15 cellular contexts compared by ENCODE assay signal in genomic region chr3:77259701-77260100, GRCh38.
A peak's percentile ranks its signal among the peaks of the same experiment; 100 is the strongest.
DNase-seq lines count a peak whose midpoint lies in the region; ATAC-seq and TF ChIP-seq lines count a peak whose summit lies in the region.
"Had no signal": no experiment of that assay in that cellular context is flagged by ENCODE, and none has a peak within 500 bp of the region (broad histone marks: within the 10 kb centered on the region; RNA-seq: fewer than 3 reads in every experiment).

No MANE protein-coding gene starts in this region.

- intact Hi-C loops in mucosa of descending colon (cut with DNase I, micrococcal nuclease), result no loop called here

- no peak overlapping the region for H3K27ac ChIP-seq in foreskin keratinocyte
- H3K27ac ChIP-seq: A549 had no signal

- no peaks in the 10 kb centered on the region for H3K27me3 ChIP-seq in foreskin keratinocyte

- DNase-seq in NCI-H345 (lab: John Stamatoyannopoulos, UW), result peak; percentile 72
- DNase-seq in NCI-H345 treated with DMSO at 0.1 percent for 48 hours (lab: John Stamatoyannopoulos, UW; ENCODE audit: unreplicated experiment), result no peak
- DNase-seq in NCI-H1092 treated with DMSO at 0.1 percent for 48 hours (lab: John Stamatoyannopoulos, UW), result peak; percentile 37
- peak; percentile 96 for DNase-seq in NCI-H69 (lab: John Stamatoyannopoulos, UW)
- DNase-seq in mucosa of descending colon, result peak in 2 of 3 donors; percentile 46 to 57
- DNase-seq in stimulated activated CD4-positive, alpha-beta T cell treated with anti-CD3 and anti-CD28 coated beads, Interleukin-4, amount 100 ng/mL, for 1 hour, result no peak
- no peak for DNase-seq in foreskin keratinocyte
- no peak for DNase-seq in occipital lobe (lab: John Stamatoyannopoulos, UW)
- DNase-seq: KBM-7, NCI-H1105, NCI-H2107, NCI-H526 treated with DMSO at 0.1 percent for 48 hours, SIG-M5, T-helper 17 cell had no signal

- TF ChIP-seq CTCF in mucosa of descending colon (IDR thresholded peaks at IDR 0.05), result no peak
- TF ChIP-seq CTCF in foreskin keratinocyte (conservative IDR thresholded peaks at IDR 0.05), result no peak

- no peaks in the 10 kb centered on the region for H3K9me3 ChIP-seq in mucosa of descending colon
- H3K9me3 ChIP-seq: A549 had no signal

- ATAC-seq in mucosa of descending colon (peak; percentile 79), foreskin keratinocyte (no peak)
- ATAC-seq: A549, T-helper 17 cell had no signal

- H3K36me3 ChIP-seq in mucosa of descending colon (ENCODE audit: low read depth), result no peaks in the 10 kb centered on the region

- H3K4me1 ChIP-seq in mucosa of descending colon (ENCODE audit: low read depth), result no peaks in the 10 kb centered on the region
- H3K4me1 ChIP-seq in foreskin keratinocyte, result no peaks in the 10 kb centered on the region
- H3K4me1 ChIP-seq: A549 had no signal

- no peak overlapping the region for H3K4me3 ChIP-seq in mucosa of descending colon
- H3K4me3 ChIP-seq: A549 had no signal

Comparison
In these comparisons a context has a peak if more than half of its experiments do, and no peak if none do; other contexts are left out.
1. DNase-seq: peak in NCI-H345 (single experiment), NCI-H1092 treated with DMSO at 0.1 percent for 48 hours (single experiment), NCI-H69 (single experiment) and mucosa of descending colon (2 of 3); none in NCI-H345 treated with DMSO at 0.1 percent for 48 hours (single experiment), stimulated activated CD4-positive, alpha-beta T cell treated with anti-CD3 and anti-CD28 coated beads, Interleukin-4, amount 100 ng/mL, for 1 hour (single experiment), foreskin keratinocyte (0 of 2) and occipital lobe (single experiment).